ENCODE assay signal across 12 cellular contexts in the genomic region with DNA sequence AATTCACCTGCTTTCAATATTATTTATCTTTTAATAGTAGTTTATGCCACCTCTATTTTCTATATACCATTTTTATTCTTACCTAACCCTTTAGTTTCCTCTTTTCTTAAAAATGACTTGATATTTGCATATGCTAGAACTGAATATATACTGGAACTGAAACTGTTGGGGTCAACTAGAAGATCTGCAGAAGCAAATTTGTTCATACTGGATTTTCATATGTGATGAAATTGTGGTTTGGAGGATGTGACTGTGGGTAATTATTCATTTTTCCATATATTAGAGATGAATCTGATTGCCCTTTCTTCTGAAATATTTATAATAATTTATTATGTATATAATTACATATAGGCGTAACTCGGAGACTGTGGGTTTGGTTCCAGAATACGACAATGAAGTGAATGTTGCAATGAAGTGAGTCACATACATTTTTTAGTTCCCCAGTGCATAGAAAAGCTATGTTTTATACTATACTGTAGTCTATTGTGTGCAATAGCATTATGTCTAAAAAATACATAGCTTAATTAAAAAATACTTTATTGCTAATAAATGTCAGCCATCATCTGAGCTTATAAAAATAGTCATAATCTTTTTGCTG.
A peak's percentile ranks its signal among the peaks of the same experiment; 100 is the strongest.
DNase-seq lines count a peak whose midpoint lies in the region; ATAC-seq lines count a peak whose summit lies in the region.
"Had no signal": no experiment of that assay in that cellular context is flagged by ENCODE, and none has a peak within 500 bp of the region (broad histone marks: within the 10 kb centered on the region; RNA-seq: fewer than 3 reads in every experiment).

No MANE protein-coding gene starts in this region.

- H3K36me3 Mint-ChIP-seq in activated T-cell treated with anti-CD3 and anti-CD28 coated beads, Interleukin-2, amount 50 U/mL, for 4 hours (ENCODE audit: insufficient read depth) = no peaks in the 10 kb centered on the region

- peaks cover 0 to 4% (median 0%) of the 10 kb centered on the region in 11 experiments; a peak in 1 of 22 replicates for H3K36me3 ChIP-seq in BLaER1 treated with 17β-estradiol and CSF1 and Interleukin-3, amounts not matched to agents 10 nM and 100 nM

- peak overlapping the region in 5 of 11 experiments; percentile 27 to 89 (median 78); a peak in 9 of 22 replicates for H3K4me2 ChIP-seq in BLaER1 treated with 17β-estradiol and CSF1 and Interleukin-3, amounts not matched to agents 10 nM and 100 nM

- no peaks in the 10 kb centered on the region for H4K20me1 ChIP-seq in BLaER1 treated with 17β-estradiol and CSF1 and Interleukin-3, amounts not matched to agents 10 nM and 100 nM

- H3K4me1 ChIP-seq in BLaER1 treated with 17β-estradiol and CSF1 and Interleukin-3, amounts not matched to agents 10 nM and 100 nM = peaks cover 0 to 90% (median 15%) of the 10 kb centered on the region in 10 experiments; a peak in 13 of 20 replicates

- H3K9ac ChIP-seq in BLaER1 treated with 17β-estradiol and CSF1 and Interleukin-3, amounts not matched to agents 10 nM and 100 nM = peak overlapping the region in 5 of 11 experiments; percentile 59 to 83 (median 74); a peak in 9 of 22 replicates

- ATAC-seq in GM19328 (IDR thresholded peaks at IDR 0.05; ENCODE audit: unreplicated experiment) (peak; percentile 84), HG02798 (IDR thresholded peaks at IDR 0.05; ENCODE audit: poor library complexity, unreplicated experiment) (peak; percentile 86), HG03521 (IDR thresholded peaks at IDR 0.05; ENCODE audit: unreplicated experiment) (peak; percentile 92)
- no peak for ATAC-seq in activated T-cell treated with anti-CD3 and anti-CD28 coated beads, Interleukin-2, amount 50 U/mL, for 4 hours

- H3K4me3 ChIP-seq in BLaER1 treated with 17β-estradiol and CSF1 and Interleukin-3, amounts not matched to agents 10 nM and 100 nM = peak overlapping the region in 1 of 10 experiments; percentile 21; a peak in 1 of 20 replicates

- peaks cover 9 to 27% (median 21%) of the 10 kb centered on the region in 11 experiments for H3K9me3 ChIP-seq in BLaER1 treated with 17β-estradiol and CSF1 and Interleukin-3, amounts not matched to agents 10 nM and 100 nM (replicated peaks in 1 of 11)

- no peaks in the 10 kb centered on the region for H3K9me3 Mint-ChIP-seq in activated T-cell treated with anti-CD3 and anti-CD28 coated beads, Interleukin-2, amount 50 U/mL, for 4 hours

- no peak overlapping the region for H3K4me3 Mint-ChIP-seq in activated T-cell treated with anti-CD3 and anti-CD28 coated beads, Interleukin-2, amount 50 U/mL, for 4 hours

- no peaks in the 10 kb centered on the region for H3K27me3 Mint-ChIP-seq in activated T-cell treated with anti-CD3 and anti-CD28 coated beads, Interleukin-2, amount 50 U/mL, for 4 hours (ENCODE audit: low read depth)

- no peak for DNase-seq in A172 (ENCODE audit: low spot score)
- DNase-seq in NCI-H82 treated with DMSO at 0.1 percent for 48 hours (lab: John Stamatoyannopoulos, UW; ENCODE audit: unreplicated experiment) = no peak
- DNase-seq in NCI-H82 (lab: John Stamatoyannopoulos, UW) = no peak
- no peak for DNase-seq in activated T-cell treated with anti-CD3 and anti-CD28 coated beads, Interleukin-2, amount 50 U/mL, for 4 hours
- DNase-seq: activated CD8-positive, alpha-beta memory T cell treated with anti-CD3 and anti-CD28 coated beads, Interleukin-2, amount 50 U/mL, for 48 hours; caudate nucleus; NCI-H2227 treated with DMSO at 0.1 percent for 48 hours; SW 1271 had no signal

- peak overlapping the region in 8 of 11 experiments; percentile 27 to 97 (median 83); a peak in 14 of 22 replicates for H3K27ac ChIP-seq in BLaER1 treated with 17β-estradiol and CSF1 and Interleukin-3, amounts not matched to agents 10 nM and 100 nM

- no peaks in the 10 kb centered on the region for H3K27me3 ChIP-seq in BLaER1 treated with 17β-estradiol and CSF1 and Interleukin-3, amounts not matched to agents 10 nM and 100 nM

- H3K4me1 Mint-ChIP-seq in activated T-cell treated with anti-CD3 and anti-CD28 coated beads, Interleukin-2, amount 50 U/mL, for 4 hours (ENCODE audit: low read depth) = no peaks in the 10 kb centered on the region

Comparison
In these comparisons a context has a peak if more than half of its experiments do, and no peak if none do; other contexts are left out.
1. ATAC-seq: peak in GM19328 (single experiment), HG02798 (single experiment) and HG03521 (single experiment); none in activated T-cell treated with anti-CD3 and anti-CD28 coated beads, Interleukin-2, amount 50 U/mL, for 4 hours (0 of 2).